Comparison of ENCODE assay signal across 18 cellular contexts in genomic region chr19:9857076-9857721, GRCh38. TPM values are rescaled to one million over a fixed set of nuclear protein-coding genes. Genes with fewer than 3 reads are reported as not detected.
DNase-seq lines count a peak whose midpoint lies in the region; ATAC-seq, FAIRE-seq and TF ChIP-seq lines count a peak whose summit lies in the region.
"Had no signal": no experiment of that assay in that cellular context is flagged by ENCODE, and none has a peak within 500 bp of the region (broad histone marks: within the 10 kb centered on the region; RNA-seq: fewer than 3 reads in every experiment).

No MANE protein-coding gene starts in this region.

- H3K9ac ChIP-seq in Loucy (ENCODE audit: low read depth, low read length, poor library complexity, severe bottlenecking) (peak overlapping the region; percentile 16), GM12878 (ENCODE audit: control insufficient read depth, insufficient read depth, low read length) (no peak overlapping the region), neural progenitor cell (no peak overlapping the region)
- H3K9ac ChIP-seq: GM23248 had no signal

- TF ChIP-seq EP300 in GM12878 (IDR thresholded peaks at IDR 0.05; ENCODE audit: borderline replicate concordance in 1 of 2, control insufficient read depth in 1 of 2, low read depth in 2 of 2, low read length in 2 of 2), result no peak

- DNase-seq in activated T-cell treated with anti-CD3 and anti-CD28 coated beads, Interleukin-2, amount 50 U/mL, for 4 hours, result no peak
- DNase-seq in activated T-cell treated with anti-CD3 and anti-CD28 coated beads, Interleukin-2, amount 50 U/mL, for 48 hours, result no peak
- no peak for DNase-seq in GM12878 (ENCODE audit: low read depth, low spot score)
- no peak for DNase-seq in neural progenitor cell (ENCODE audit: low spot score)
- no peak for DNase-seq in AG08396 (ENCODE audit: low spot score)
- no peak for DNase-seq in SW 1271 (lab: John Stamatoyannopoulos, UW)
- DNase-seq: activated CD4-positive, alpha-beta T cell treated with anti-CD3 and anti-CD28 coated beads, Interleukin-2, amount 50 U/mL, for 4 hours; GM23248; left ventricle myocardium superior; NCI-H1930; NCI-H446 treated with DMSO at 0.1 percent for 48 hours; NK-92 treated with Interleukin-12 subunit alpha and Interleukin-12 subunit beta, amount 100 ng/mL, for 24 hours; right lobe of liver; stimulated activated naive B cell treated with anti-CD40 and anti-IgM and Interleukin-4, amounts not matched to agents 10 μg/mL and 1 μg/mL and 100 μg/mL, for 72 hours; tibial artery had no signal

- FAIRE-seq in GM12878 (lab: Jason Lieb, UNC), result no peak

- H3K36me3 ChIP-seq in Loucy (ENCODE audit: insufficient read depth, low read length) (no peaks in the 10 kb centered on the region), GM12878 (ENCODE audit: control insufficient read depth in 2 of 2, insufficient read depth in 2 of 2, low read length in 1 of 2) (no peaks in the 10 kb centered on the region), neural progenitor cell (no peaks in the 10 kb centered on the region)
- H3K36me3 ChIP-seq: right lobe of liver had no signal

- POLR2A ChIA-PET in GM12878 (lab: Charles Lee), result interaction anchor here (1.3 kb wide), 1 partner anchor 30 kb away, joined by 3 read pairs; the partner anchor contains the start of gene UBL5

- H3F3A ChIP-seq in Loucy (ENCODE audit: low read depth), result no peaks in the 10 kb centered on the region
- H3F3A ChIP-seq in neural progenitor cell (ENCODE audit: low read depth), result no peaks in the 10 kb centered on the region

- no peaks in the 10 kb centered on the region for H3K9me3 Mint-ChIP-seq in activated T-cell treated with anti-CD3 and anti-CD28 coated beads, Interleukin-2, amount 50 U/mL, for 4 hours
- H3K9me3 Mint-ChIP-seq in neural progenitor cell, result peaks cover 2% of the 10 kb centered on the region

- H3K4me1 ChIP-seq in Loucy (ENCODE audit: insufficient read depth, low read length, poor library complexity, severe bottlenecking) (peaks cover 16% of the 10 kb centered on the region), GM12878 (ENCODE audit: control insufficient read depth, insufficient read depth, low read length) (peaks cover 16% of the 10 kb centered on the region), neural progenitor cell (no peaks in the 10 kb centered on the region)
- H3K4me1 ChIP-seq: right lobe of liver, tibial artery had no signal

- RAD21 ChIA-PET in GM12878 (lab: Charles Lee; ENCODE audit: unreplicated experiment), result no interaction called here

- TF ChIP-seq RAD21 in GM12878 (IDR thresholded peaks at IDR 0.05; ENCODE audit: insufficient read depth, low read depth, low read length), result no peak

- H3K27ac ChIP-seq in GM12878 (ENCODE audit: control insufficient read depth, insufficient read depth), result no peak overlapping the region
- H3K27ac ChIP-seq in neural progenitor cell, result no peak overlapping the region
- H3K27ac ChIP-seq: GM23248, right lobe of liver, tibial artery had no signal

- in situ Hi-C loops in GM12878 (cut with MboI), result no loop called here

- peaks cover 66% of the 10 kb centered on the region for H3K4me1 Mint-ChIP-seq in activated T-cell treated with anti-CD3 and anti-CD28 coated beads, Interleukin-2, amount 50 U/mL, for 4 hours (ENCODE audit: low read depth)
- no peaks in the 10 kb centered on the region for H3K4me1 Mint-ChIP-seq in neural progenitor cell

- H3K27me3 ChIP-seq in Loucy (ENCODE audit: insufficient read depth, low read length, poor library complexity, severe bottlenecking) (no peaks in the 10 kb centered on the region), GM12878 (replicated peaks in 1 of 2; ENCODE audit: control insufficient read depth in 2 of 2, insufficient read depth in 2 of 2, low read length in 1 of 2) (no peaks in the 10 kb centered on the region), neural progenitor cell (no peaks in the 10 kb centered on the region)
- H3K27me3 ChIP-seq: right lobe of liver, tibial artery had no signal

- H3K36me3 Mint-ChIP-seq in activated T-cell treated with anti-CD3 and anti-CD28 coated beads, Interleukin-2, amount 50 U/mL, for 4 hours (ENCODE audit: insufficient read depth), result peaks cover 3% of the 10 kb centered on the region
- H3K36me3 Mint-ChIP-seq in neural progenitor cell, result peaks cover 16% of the 10 kb centered on the region

- no peak for ATAC-seq in activated T-cell treated with anti-CD3 and anti-CD28 coated beads, Interleukin-2, amount 50 U/mL, for 4 hours
- no peak for ATAC-seq in GM12878
- no peak for ATAC-seq in HG02870 (IDR thresholded peaks at IDR 0.05; ENCODE audit: unreplicated experiment)
- ATAC-seq: left ventricle myocardium superior, SK-N-SH treated with all-trans-retinoic acid at 6 μM for 48 hours had no signal

- H3K4me2 ChIP-seq in Loucy (ENCODE audit: low read depth, low read length, poor library complexity, severe bottlenecking) (peak overlapping the region; percentile 58), GM12878 (ENCODE audit: control insufficient read depth, insufficient read depth) (no peak overlapping the region; the same call in 1 of the 2 replicates), neural progenitor cell (no peak overlapping the region)

- H3K27me3 Mint-ChIP-seq in activated T-cell treated with anti-CD3 and anti-CD28 coated beads, Interleukin-2, amount 50 U/mL, for 4 hours (ENCODE audit: low read depth), result no peaks in the 10 kb centered on the region
- H3K27me3 Mint-ChIP-seq in neural progenitor cell (ENCODE audit: insufficient read depth, low read depth), result peaks cover 8% of the 10 kb centered on the region

- H3K4me3 Mint-ChIP-seq in activated T-cell treated with anti-CD3 and anti-CD28 coated beads, Interleukin-2, amount 50 U/mL, for 4 hours, result peak overlapping the region; percentile 78
- H3K4me3 Mint-ChIP-seq in neural progenitor cell, result peak overlapping the region; percentile 14
- H3K4me3 Mint-ChIP-seq: stimulated activated naive B cell treated with anti-CD40 and anti-IgM and Interleukin-4, amounts not matched to agents 10 μg/mL and 1 μg/mL and 100 μg/mL, for 72 hours had no signal

- intact Hi-C loops in GM12878 (cut with micrococcal nuclease; ENCODE audit: unreplicated experiment), result no loop called here

- no peak overlapping the region for H3K27ac Mint-ChIP-seq in neural progenitor cell
- H3K27ac Mint-ChIP-seq: stimulated activated naive B cell treated with anti-CD40 and anti-IgM and Interleukin-4, amounts not matched to agents 10 μg/mL and 1 μg/mL and 100 μg/mL, for 72 hours had no signal

- WGBS in GM12878 (ENCODE audit: insufficient coverage, insufficient replicate concordance, low lambda C conversion rate, missing lambda C conversion rate), result 97% methylated on average over 13 of the region's 13 CpGs

- SMC1A ChIA-PET in GM12878 (lab: Charles Lee; ENCODE audit: uncharacterized antibody, unreplicated experiment), result no interaction called here

- H3K4me3 ChIP-seq in Loucy (ENCODE audit: low read length, poor library complexity, severe bottlenecking), result peak overlapping the region; percentile 35
- no peak overlapping the region for H3K4me3 ChIP-seq in GM12878
- no peak overlapping the region for H3K4me3 ChIP-seq in neural progenitor cell
- H3K4me3 ChIP-seq: GM23248, right lobe of liver, tibial artery had no signal

- BruUV-seq in GM12878 (replicated peaks; lab: Mats Ljungman, UMichigan), result no TSS peak

- H2AFZ ChIP-seq in Loucy (ENCODE audit: low read length), result no peak overlapping the region
- no peak overlapping the region for H2AFZ ChIP-seq in GM12878 (ENCODE audit: control insufficient read depth, low read depth, low read length)
- no peak overlapping the region for H2AFZ ChIP-seq in neural progenitor cell (replicated peaks)
- H2AFZ ChIP-seq: GM23248 had no signal

- no peaks in the 10 kb centered on the region for H3K79me2 ChIP-seq in Loucy (ENCODE audit: insufficient read depth, low read length)
- H3K79me2 ChIP-seq in GM12878 (ENCODE audit: control insufficient read depth, insufficient read depth, low read length), result no peaks in the 10 kb centered on the region
- H3K79me2 ChIP-seq in neural progenitor cell (ENCODE audit: low read depth), result no peaks in the 10 kb centered on the region

- TF ChIP-seq CTCF in Loucy (conservative IDR thresholded peaks at IDR 0.05; ENCODE audit: low read length) (no peak), GM12878 (IDR thresholded peaks at IDR 0.05 in 2 of 3, conservative IDR thresholded peaks at IDR 0.05 in 1 of 3; ENCODE audit: control insufficient read depth in 2 of 3, extremely low read depth in 1 of 3, insufficient read depth in 1 of 3, low read depth in 3 of 3, low read length in 3 of 3) (no peak), neural progenitor cell (IDR thresholded peaks at IDR 0.05) (no peak)

- no peaks in the 10 kb centered on the region for H3K9me3 ChIP-seq in Loucy (ENCODE audit: insufficient read depth, low read depth, low read length)
- H3K9me3 ChIP-seq in GM12878 (replicated peaks; ENCODE audit: control insufficient read depth, insufficient read depth, low read length), result no peaks in the 10 kb centered on the region
- no peaks in the 10 kb centered on the region for H3K9me3 ChIP-seq in neural progenitor cell (ENCODE audit: low read depth)
- H3K9me3 ChIP-seq: right lobe of liver, tibial artery had no signal

- no peak for TF ChIP-seq POLR2A in GM12878 (IDR thresholded peaks at IDR 0.05; ENCODE audit: low read depth, low read length)

- CTCF ChIA-PET in GM12878 (lab: Yijun Ruan, JAX), result interaction anchor here (0.8 kb wide), 1 partner anchor 10 kb away, joined by 3 read pairs; no protein-coding TSS in a partner anchor

- no peaks in the 10 kb centered on the region for H3K9me2 ChIP-seq in Loucy (replicated peaks; ENCODE audit: low read depth, low read length)

- no peaks in the 10 kb centered on the region for H4K20me1 ChIP-seq in Loucy (ENCODE audit: insufficient read depth, low read length, poor library complexity, severe bottlenecking)
- no peaks in the 10 kb centered on the region for H4K20me1 ChIP-seq in GM12878 (ENCODE audit: control insufficient read depth, insufficient read depth)
- H4K20me1 ChIP-seq in neural progenitor cell (ENCODE audit: low read depth), result no peaks in the 10 kb centered on the region

RNA-seq across cellular contexts. Expression of gene PIN1, which starts 22.1 kb away (rescaled TPM):
- 10 to 100 TPM; 95.8 to 99.4 (median 97.9) TPM for total RNA-seq in activated T-cell treated with anti-CD3 and anti-CD28 coated beads, Interleukin-2, amount 50 U/mL, for 4 hours
- total RNA-seq in GM12878 (2013; cell fraction: nucleolus; rRNA removed), result 38.7 and 41.8 TPM in 2 replicates
- total RNA-seq in GM12878 (2014; rRNA removed) (155 and 162 TPM in 2 replicates), GM12878 (2014; rRNA removed; fragmentation: Illumina TruSeq; extraction: Trizol) (35.5 and 38.8 TPM in 2 replicates), GM12878 (2021) (90.4 and 95.6 TPM in 2 replicates), neural progenitor cell (ENCODE audit: low replicate concordance) (43.4 and 141 TPM in 2 replicates)
- 31.4 TPM for polyA plus RNA-seq in GM12878 (2011; ENCODE audit: low read depth)
- polyA plus RNA-seq in GM12878 (2011; rRNA removed) (26.5 and 47.3 TPM in 2 replicates), GM12878 (2014; fragmentation: Illumina TruSeq; extraction: Trizol) (5.3 and 16.0 TPM in 2 replicates), GM12878 (2014; fragmentation: Nextera tagmentation; extraction: Ambion mirVana) (1 to 10 TPM; 2.4 to 6.1 TPM), GM12878 (2014; rRNA removed) (156 and 169 TPM in 2 replicates), GM12878 (2016; fragmentation: Nextera tagmentation; extraction: Ambion mirVana) (100 to 1,000 TPM; 180 to 209 TPM)
- 70.3 and 132 TPM in 2 replicates for polyA plus RNA-seq in GM12878 (2011; cell fraction: cytosol; rRNA removed)
- 101 and 114 TPM in 2 replicates for polyA plus RNA-seq in GM12878 (2011; cell fraction: nucleus; rRNA removed)
- 44.0 and 53.8 TPM in 2 replicates for polyA plus RNA-seq in GM12878 (2012)
- polyA minus RNA-seq in GM12878 (2011; rRNA and poly(A)+ RNA removed), result 10.6 and 25.1 TPM in 2 replicates
- 17.2 and 18.3 TPM in 2 replicates for polyA minus RNA-seq in GM12878 (2011; cell fraction: cytosol; rRNA and poly(A)+ RNA removed)
- 12.2 and 19.7 TPM in 2 replicates for polyA minus RNA-seq in GM12878 (2011; cell fraction: nucleus; rRNA and poly(A)+ RNA removed)

RNA-seq across cellular contexts. Expression of gene UBL5, which starts 29.5 kb away (rescaled TPM):
- total RNA-seq in activated T-cell treated with anti-CD3 and anti-CD28 coated beads, Interleukin-2, amount 50 U/mL, for 4 hours, result 100 to 1,000 TPM; 323 to 345 (median 343) TPM
- total RNA-seq in GM12878 (2013; cell fraction: nucleolus; rRNA removed), result 18.1 and 20.5 TPM in 2 replicates
- total RNA-seq in GM12878 (2014; rRNA removed), result 297 and 314 TPM in 2 replicates
- 292 and 299 TPM in 2 replicates for total RNA-seq in GM12878 (2014; rRNA removed; fragmentation: Illumina TruSeq; extraction: Trizol)
- total RNA-seq in GM12878 (2021), result 343 and 345 TPM in 2 replicates
- polyA plus RNA-seq in GM12878 (2011; ENCODE audit: low read depth), result 467 TPM
- 679 and 767 TPM in 2 replicates for polyA plus RNA-seq in GM12878 (2011; rRNA removed)
- 751 and 930 TPM in 2 replicates for polyA plus RNA-seq in GM12878 (2011; cell fraction: cytosol; rRNA removed)
- polyA plus RNA-seq in GM12878 (2011; cell fraction: nucleus; rRNA removed), result 559 and 571 TPM in 2 replicates
- 538 and 589 TPM in 2 replicates for polyA plus RNA-seq in GM12878 (2012)
- polyA plus RNA-seq in GM12878 (2014; fragmentation: Illumina TruSeq; extraction: Trizol), result 340 and 433 TPM in 2 replicates
- polyA plus RNA-seq in GM12878 (2014; fragmentation: Nextera tagmentation; extraction: Ambion mirVana), result 100 to 1,000 TPM; 888 to 897 TPM
- polyA plus RNA-seq in GM12878 (2014; rRNA removed), result 477 and 654 TPM in 2 replicates
- polyA plus RNA-seq in GM12878 (2016; fragmentation: Nextera tagmentation; extraction: Ambion mirVana), result 100 to 1,000 TPM; 816 to 817 TPM
- 163 and 180 TPM in 2 replicates for polyA minus RNA-seq in GM12878 (2011; rRNA and poly(A)+ RNA removed)
- 37.7 and 58.5 TPM in 2 replicates for polyA minus RNA-seq in GM12878 (2011; cell fraction: cytosol; rRNA and poly(A)+ RNA removed)
- polyA minus RNA-seq in GM12878 (2011; cell fraction: nucleus; rRNA and poly(A)+ RNA removed), result 19.9 and 30.6 TPM in 2 replicates
- total RNA-seq in neural progenitor cell (ENCODE audit: low replicate concordance), result 628 and 652 TPM in 2 replicates

RNA-seq across cellular contexts. Expression of gene FBXL12, which starts 38.3 kb away (rescaled TPM):
- total RNA-seq in activated T-cell treated with anti-CD3 and anti-CD28 coated beads, Interleukin-2, amount 50 U/mL, for 4 hours, result 10 to 100 TPM; 20.8 to 22.7 (median 22.3) TPM
- total RNA-seq in GM12878 (2013; cell fraction: nucleolus; rRNA removed), result 56.5 and 60.6 TPM in 2 replicates
- total RNA-seq in GM12878 (2014; rRNA removed) (26.2 and 28.6 TPM in 2 replicates), GM12878 (2014; rRNA removed; fragmentation: Illumina TruSeq; extraction: Trizol) (13.1 and 13.6 TPM in 2 replicates), GM12878 (2021) (22.5 and 24.5 TPM in 2 replicates), neural progenitor cell (ENCODE audit: low replicate concordance) (9.9 and 27.3 TPM in 2 replicates)
- 12.1 TPM for polyA plus RNA-seq in GM12878 (2011; ENCODE audit: low read depth)
- polyA plus RNA-seq in GM12878 (2011; rRNA removed) (16.5 and 22.0 TPM in 2 replicates), GM12878 (2014; fragmentation: Illumina TruSeq; extraction: Trizol) (15.6 and 17.1 TPM in 2 replicates), GM12878 (2014; fragmentation: Nextera tagmentation; extraction: Ambion mirVana) (1 to 10 TPM; 1.4 to 4.1 TPM), GM12878 (2014; rRNA removed) (35.7 and 40.0 TPM in 2 replicates), GM12878 (2016; fragmentation: Nextera tagmentation; extraction: Ambion mirVana) (10 to 100 TPM; 26.8 to 27.3 TPM)
- 31.7 and 43.2 TPM in 2 replicates for polyA plus RNA-seq in GM12878 (2011; cell fraction: cytosol; rRNA removed)
- polyA plus RNA-seq in GM12878 (2011; cell fraction: nucleus; rRNA removed), result 46.4 and 62.5 TPM in 2 replicates
- polyA plus RNA-seq in GM12878 (2012), result 21.0 and 21.4 TPM in 2 replicates
- polyA minus RNA-seq in GM12878 (2011; rRNA and poly(A)+ RNA removed), result 9.6 and 18.8 TPM in 2 replicates
- 8.5 and 11.9 TPM in 2 replicates for polyA minus RNA-seq in GM12878 (2011; cell fraction: cytosol; rRNA and poly(A)+ RNA removed)
- polyA minus RNA-seq in GM12878 (2011; cell fraction: nucleus; rRNA and poly(A)+ RNA removed), result 19.5 and 35.9 TPM in 2 replicates
